11 cellular contexts compared by ENCODE assay signal in the genomic region with DNA sequence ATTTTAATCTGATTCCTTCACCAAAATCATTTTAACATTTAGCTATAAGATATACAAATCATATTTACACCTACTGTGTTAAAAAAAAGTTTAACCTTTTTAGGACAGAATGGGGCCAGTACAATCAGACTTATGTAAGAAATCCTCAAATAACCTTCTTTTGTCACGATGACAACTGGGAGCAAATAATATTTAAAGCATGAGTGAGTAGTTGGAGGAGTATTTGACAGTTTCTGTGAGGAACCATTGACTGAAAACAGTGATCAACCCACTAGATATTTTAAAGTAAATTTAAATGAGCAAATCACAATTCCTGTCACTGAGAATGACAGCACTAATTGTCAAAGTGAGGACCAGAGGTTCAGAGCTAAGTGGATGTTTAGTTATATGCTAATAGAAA.
"Had no signal": no experiment of that assay in that cellular context is flagged by ENCODE, and none has a peak within 500 bp of the region (broad histone marks: within the 10 kb centered on the region; RNA-seq: fewer than 3 reads in every experiment).

No MANE protein-coding gene starts in this region.

- H3K4me1 Mint-ChIP-seq: GM23338 had no signal

- H3K9me3 Mint-ChIP-seq: H9 had no signal

- H3K36me3 ChIP-seq: HAP-1 had no signal

- FAIRE-seq: H1, H54 had no signal

- DNase-seq: GM23248, GOT3, H7, H9, HCEC 1CT, HFFc6 had no signal

- H3K4me1 ChIP-seq: HAP-1 had no signal

- H3K9me3 ChIP-seq: HAP-1 had no signal

- H3K27ac Mint-ChIP-seq: H9, HFFc6 had no signal

- H3K4me2 ChIP-seq: GM23338 had no signal

- H3K9ac ChIP-seq: GM23248 had no signal

- H3K27ac ChIP-seq: GM23248 had no signal

- H3K4me3 Mint-ChIP-seq: GM23338, H9, HFFc6 had no signal

- H2AFZ ChIP-seq: GM23248, GM23338 had no signal

- H3K4me3 ChIP-seq: GM23248, GM23338, HAP-1 had no signal

- ATAC-seq: GM23338, HCT116 had no signal
